In the genomic region with DNA sequence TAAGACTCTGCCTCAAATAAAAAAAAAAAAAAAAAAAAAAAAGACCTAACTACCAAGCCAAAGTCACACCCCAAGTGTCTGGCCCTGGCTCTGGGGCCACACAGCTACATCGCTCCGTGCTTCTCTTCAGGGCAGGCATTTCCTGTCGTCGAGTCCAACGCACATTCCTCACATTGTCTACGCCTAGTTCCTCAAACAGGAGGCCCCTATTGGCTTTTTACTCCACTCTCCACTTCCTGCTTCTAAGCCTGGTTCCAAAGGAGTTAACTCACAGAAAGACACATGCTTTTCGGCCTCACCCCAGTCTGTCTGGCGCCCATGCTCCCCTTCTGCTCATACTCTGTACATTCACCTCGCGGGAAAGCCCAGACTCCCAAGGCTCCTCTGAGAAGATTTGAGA, we compare ENCODE assay signal across 8 cellular contexts. TPM values are rescaled to one million over a fixed set of nuclear protein-coding genes. Genes with fewer than 3 reads are reported as not detected.
DNase-seq lines count a peak whose midpoint lies in the region; ATAC-seq and TF ChIP-seq lines count a peak whose summit lies in the region.

No MANE protein-coding gene starts in this region.

- no peaks in the 10 kb centered on the region for H3K9me3 Mint-ChIP-seq in activated naive CD8-positive, alpha-beta T cell treated with anti-CD3 and anti-CD28 coated beads, Interleukin-2, amount 10 ng/mL, durations not matched to agents 7 days and 5 days
- no peaks in the 10 kb centered on the region for H3K9me3 Mint-ChIP-seq in activated naive CD8-positive, alpha-beta T cell treated with anti-CD3 and anti-CD28 coated beads for 36 hours
- H3K9me3 Mint-ChIP-seq in activated CD8-positive, alpha-beta T cell treated with anti-CD3 and anti-CD28 coated beads for 36 hours, result no peaks in the 10 kb centered on the region

- WGBS in upper lobe of left lung, 2 donors, result 14 to 18% methylated on average over 10 of the region's 10 CpGs

- no peak for TF ChIP-seq EP300 in upper lobe of left lung (IDR thresholded peaks at IDR 0.05)

- peak overlapping the region; percentile 0 for H3K27ac Mint-ChIP-seq in activated naive CD8-positive, alpha-beta T cell treated with anti-CD3 and anti-CD28 coated beads, Interleukin-2, amount 10 ng/mL, durations not matched to agents 7 days and 5 days
- H3K27ac Mint-ChIP-seq in activated naive CD8-positive, alpha-beta T cell treated with anti-CD3 and anti-CD28 coated beads for 36 hours, result no peak overlapping the region
- peak overlapping the region; percentile 12 for H3K27ac Mint-ChIP-seq in activated CD8-positive, alpha-beta T cell treated with anti-CD3 and anti-CD28 coated beads for 36 hours

- H3K4me1 ChIP-seq in upper lobe of left lung, result peaks cover 0 to 6% (median 1%) of the 10 kb centered on the region in 4 donors

- CTCF ChIA-PET in activated CD8-positive, alpha-beta T cell treated with anti-CD3 and anti-CD28 coated beads for 36 hours (lab: Charles Lee), result no interaction called here

- peak overlapping the region in 1 of 4 donors; percentile 14 for H3K27ac ChIP-seq in upper lobe of left lung

- no peak overlapping the region for H3K4me3 Mint-ChIP-seq in activated naive CD8-positive, alpha-beta T cell treated with anti-CD3 and anti-CD28 coated beads, Interleukin-2, amount 10 ng/mL, durations not matched to agents 7 days and 5 days
- no peak overlapping the region for H3K4me3 Mint-ChIP-seq in activated naive CD8-positive, alpha-beta T cell treated with anti-CD3 and anti-CD28 coated beads for 36 hours
- H3K4me3 Mint-ChIP-seq in activated CD8-positive, alpha-beta T cell treated with anti-CD3 and anti-CD28 coated beads for 36 hours, result no peak overlapping the region

- no peak for TF ChIP-seq POLR2A in upper lobe of left lung (IDR thresholded peaks at IDR 0.05)

- no peaks in the 10 kb centered on the region for H3K27me3 Mint-ChIP-seq in activated naive CD8-positive, alpha-beta T cell treated with anti-CD3 and anti-CD28 coated beads, Interleukin-2, amount 10 ng/mL, durations not matched to agents 7 days and 5 days
- H3K27me3 Mint-ChIP-seq in activated naive CD8-positive, alpha-beta T cell treated with anti-CD3 and anti-CD28 coated beads for 36 hours, result no peaks in the 10 kb centered on the region
- no peaks in the 10 kb centered on the region for H3K27me3 Mint-ChIP-seq in activated CD8-positive, alpha-beta T cell treated with anti-CD3 and anti-CD28 coated beads for 36 hours

- H3K9me3 ChIP-seq in upper lobe of left lung, result no peaks in the 10 kb centered on the region

- no peaks in the 10 kb centered on the region for H3K36me3 ChIP-seq in upper lobe of left lung

- H3K27me3 ChIP-seq in upper lobe of left lung, result no peaks in the 10 kb centered on the region

- peaks cover 8% of the 10 kb centered on the region for H3K4me1 Mint-ChIP-seq in activated naive CD8-positive, alpha-beta T cell treated with anti-CD3 and anti-CD28 coated beads, Interleukin-2, amount 10 ng/mL, durations not matched to agents 7 days and 5 days
- H3K4me1 Mint-ChIP-seq in activated naive CD8-positive, alpha-beta T cell treated with anti-CD3 and anti-CD28 coated beads for 36 hours, result peaks cover 4% of the 10 kb centered on the region
- peaks cover 3% of the 10 kb centered on the region for H3K4me1 Mint-ChIP-seq in activated CD8-positive, alpha-beta T cell treated with anti-CD3 and anti-CD28 coated beads for 36 hours (ENCODE audit: low read depth)

- peak; percentile 78 for ATAC-seq in activated naive CD8-positive, alpha-beta T cell treated with anti-CD3 and anti-CD28 coated beads, Interleukin-2, amount 10 ng/mL, durations not matched to agents 7 days and 5 days (ENCODE audit: low read depth)
- peak; percentile 68 for ATAC-seq in activated CD8-positive, alpha-beta T cell treated with anti-CD3 and anti-CD28 coated beads for 36 hours
- ATAC-seq in upper lobe of left lung (ENCODE audit: low FRiP score in 2 of 2), result peak; percentile 88 to 90
- ATAC-seq in GM21529 (IDR thresholded peaks at IDR 0.05; ENCODE audit: unreplicated experiment), result no peak
- no peak for ATAC-seq in HG02840 (IDR thresholded peaks at IDR 0.05; ENCODE audit: low FRiP score, unreplicated experiment)

- POLR2A ChIA-PET in activated naive CD8-positive, alpha-beta T cell treated with anti-CD3 and anti-CD28 coated beads, Interleukin-2, amount 10 ng/mL, durations not matched to agents 7 days and 5 days (lab: Charles Lee), result no interaction called here
- POLR2A ChIA-PET in activated CD8-positive, alpha-beta T cell treated with anti-CD3 and anti-CD28 coated beads for 36 hours (lab: Charles Lee), result no interaction called here

- no peak for DNase-seq in activated naive CD8-positive, alpha-beta T cell treated with anti-CD3 and anti-CD28 coated beads, Interleukin-2, amount 10 ng/mL, durations not matched to agents 7 days and 5 days
- DNase-seq in activated naive CD8-positive, alpha-beta T cell treated with anti-CD3 and anti-CD28 coated beads for 36 hours, result no peak
- DNase-seq in activated CD8-positive, alpha-beta T cell treated with anti-CD3 and anti-CD28 coated beads for 36 hours, result peak; percentile 17
- peak; percentile 90 for DNase-seq in iPS DF 4.7 (ENCODE audit: extremely low read depth, low spot score)
- peak in 1 of 2 donors; percentile 55 for DNase-seq in upper lobe of left lung
- no peak for DNase-seq in activated T-cell treated with anti-CD3 and anti-CD28 coated beads, Interleukin-2, amount 50 U/mL, for 48 hours

- peaks cover 2% of the 10 kb centered on the region for H3K36me3 Mint-ChIP-seq in activated naive CD8-positive, alpha-beta T cell treated with anti-CD3 and anti-CD28 coated beads, Interleukin-2, amount 10 ng/mL, durations not matched to agents 7 days and 5 days
- peaks cover 10% of the 10 kb centered on the region for H3K36me3 Mint-ChIP-seq in activated naive CD8-positive, alpha-beta T cell treated with anti-CD3 and anti-CD28 coated beads for 36 hours
- peaks cover 11% of the 10 kb centered on the region for H3K36me3 Mint-ChIP-seq in activated CD8-positive, alpha-beta T cell treated with anti-CD3 and anti-CD28 coated beads for 36 hours (ENCODE audit: low read depth)

- no peak for TF ChIP-seq CTCF in activated CD8-positive, alpha-beta T cell treated with anti-CD3 and anti-CD28 coated beads for 36 hours (IDR thresholded peaks at IDR 0.05)
- no peak for TF ChIP-seq CTCF in upper lobe of left lung (IDR thresholded peaks at IDR 0.05)

- intact Hi-C loops in activated CD8-positive, alpha-beta T cell treated with anti-CD3 and anti-CD28 coated beads for 36 hours (cut with micrococcal nuclease), result no loop called here

- no peak overlapping the region for H3K4me3 ChIP-seq in upper lobe of left lung

RNA-seq across cellular contexts. Expression of a gene that starts 28.8 kb away (rescaled TPM):
- total RNA-seq in activated naive CD8-positive, alpha-beta T cell treated with anti-CD3 and anti-CD28 coated beads, Interleukin-2, amount 10 ng/mL, durations not matched to agents 7 days and 5 days, result not detected
- not detected for total RNA-seq in activated naive CD8-positive, alpha-beta T cell treated with anti-CD3 and anti-CD28 coated beads for 36 hours
- total RNA-seq in activated CD8-positive, alpha-beta T cell treated with anti-CD3 and anti-CD28 coated beads for 36 hours, result not detected
- under 1 TPM in 2 of 6 donors, not detected in 4; 0.46 to 0.51 TPM for total RNA-seq in upper lobe of left lung

RNA-seq across cellular contexts. Expression of a gene that starts 37.4 kb away (rescaled TPM):
- total RNA-seq in activated naive CD8-positive, alpha-beta T cell treated with anti-CD3 and anti-CD28 coated beads, Interleukin-2, amount 10 ng/mL, durations not matched to agents 7 days and 5 days, result 100 to 1,000 TPM; 479 to 483 TPM
- total RNA-seq in activated naive CD8-positive, alpha-beta T cell treated with anti-CD3 and anti-CD28 coated beads for 36 hours, result 100 to 1,000 TPM; 446 to 480 TPM
- 100 to 1,000 TPM; 450 to 466 TPM for total RNA-seq in activated CD8-positive, alpha-beta T cell treated with anti-CD3 and anti-CD28 coated beads for 36 hours
- 100 to 1,000 TPM; 215 to 409 (median 290) TPM for total RNA-seq in upper lobe of left lung

Comparison
In these comparisons a context has a peak if more than half of its experiments do, and no peak if none do; other contexts are left out.
1. ATAC-seq: peak in activated naive CD8-positive, alpha-beta T cell treated with anti-CD3 and anti-CD28 coated beads, Interleukin-2, amount 10 ng/mL, durations not matched to agents 7 days and 5 days (single experiment), activated CD8-positive, alpha-beta T cell treated with anti-CD3 and anti-CD28 coated beads for 36 hours (single experiment) and upper lobe of left lung (2 of 2); none in GM21529 (single experiment) and HG02840 (single experiment).
2. DNase-seq: peak in activated CD8-positive, alpha-beta T cell treated with anti-CD3 and anti-CD28 coated beads for 36 hours (single experiment) and iPS DF 4.7 (single experiment); none in activated naive CD8-positive, alpha-beta T cell treated with anti-CD3 and anti-CD28 coated beads, Interleukin-2, amount 10 ng/mL, durations not matched to agents 7 days and 5 days (single experiment), activated naive CD8-positive, alpha-beta T cell treated with anti-CD3 and anti-CD28 coated beads for 36 hours (single experiment) and activated T-cell treated with anti-CD3 and anti-CD28 coated beads, Interleukin-2, amount 50 U/mL, for 48 hours (0 of 2).